Comparison of ENCODE assay signal across 26 cellular contexts in the genomic region with DNA sequence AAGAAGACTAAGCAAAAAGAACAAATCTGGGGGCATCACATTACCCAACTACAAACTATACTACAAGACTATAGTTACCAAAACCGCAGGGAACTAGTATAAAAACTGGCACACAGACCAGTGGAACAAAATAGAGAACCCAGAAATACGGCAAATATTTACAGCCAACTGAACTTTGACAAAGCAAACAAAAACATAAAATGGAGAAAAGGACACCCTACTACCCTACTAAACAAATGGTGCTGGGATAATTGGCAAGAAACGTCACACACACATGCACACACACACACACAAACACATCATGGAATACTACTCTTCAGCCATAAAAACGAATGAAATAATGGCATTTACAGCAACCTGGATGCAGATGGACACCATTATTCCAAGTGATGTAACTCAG. TPM values are rescaled to one million over a fixed set of nuclear protein-coding genes. Genes with fewer than 3 reads are reported as not detected.
DNase-seq lines count a peak whose midpoint lies in the region; ATAC-seq, FAIRE-seq and TF ChIP-seq lines count a peak whose summit lies in the region.
"Had no signal": no experiment of that assay in that cellular context is flagged by ENCODE, and none has a peak within 500 bp of the region (broad histone marks: within the 10 kb centered on the region; RNA-seq: fewer than 3 reads in every experiment).

No MANE protein-coding gene starts in this region.

- no peak overlapping the region for H3K56ac ChIP-seq in IMR-90 (ENCODE audit: extremely low read depth, insufficient read depth, low read length)

- POLR2A ChIA-PET in IMR-90 (lab: Charles Lee; ENCODE audit: unreplicated experiment), result no interaction called here
- POLR2A ChIA-PET in HepG2 (lab: Yijun Ruan, JAX), result no interaction called here

- H2BK120ac ChIP-seq in IMR-90 (ENCODE audit: low read depth, low read length), result no peak overlapping the region

- H3K4me3 ChIP-seq in IMR-90 (ENCODE audit: insufficient read depth, low read depth, low read length) (no peak overlapping the region), HepG2 (replicated peaks in 1 of 3; ENCODE audit: insufficient read depth in 1 of 3, low read depth in 2 of 3, low read length in 3 of 3) (no peak overlapping the region), right lobe of liver (no peak overlapping the region), foreskin fibroblast (ENCODE audit: low read depth in 1 of 2, low read length in 2 of 2) (no peak overlapping the region), upper lobe of right lung (no peak overlapping the region)
- H3K4me3 ChIP-seq: A549, BLaER1, GM12878 had no signal

- H4K91ac ChIP-seq in IMR-90 (ENCODE audit: insufficient read depth, low read depth, low read length), result no peak overlapping the region

- DNase-seq in H54 (ENCODE audit: insufficient read length, low spot score) (no peak), IMR-90 (no peak), HepG2 (ENCODE audit: low spot score) (no peak), right lobe of liver (no peak), foreskin fibroblast (no peak), A172 (ENCODE audit: low spot score) (no peak), upper lobe of right lung (no peak)
- DNase-seq: 8988T; BE2C; C1 segment of cervical spinal cord; CD4-positive, alpha-beta memory T cell; CD4-positive, CD25-positive, alpha-beta regulatory T cell; CD8-positive, alpha-beta memory T cell; COR-L47; DMS153; DMS53; DMS79; DND-41; EL; GDM1 had no signal

- H2AK5ac ChIP-seq in IMR-90 (ENCODE audit: low read depth, low read length), result no peak overlapping the region

- FAIRE-seq in H54 (lab: Jason Lieb, UNC) (peak; percentile 33), HepG2 (lab: Jason Lieb, UNC) (no peak)
- FAIRE-seq: A549, GM12878, GM12892, GM18507, GM19239 had no signal

- CTCF ChIA-PET in IMR-90 (lab: Yijun Ruan, JAX) (no interaction called here), HepG2 (lab: Yijun Ruan, JAX; ENCODE audit: low intra/inter-chr PET ratio, low total read pairs) (no interaction called here)

- H3K27me3 ChIP-seq in IMR-90 (ENCODE audit: control insufficient read depth, insufficient read depth, low read length) (no peaks in the 10 kb centered on the region), HepG2 (ENCODE audit: control insufficient read depth in 1 of 2, insufficient read depth in 2 of 2, low read length in 2 of 2) (no peaks in the 10 kb centered on the region), right lobe of liver (no peaks in the 10 kb centered on the region), upper lobe of right lung (no peaks in the 10 kb centered on the region)
- H3K27me3 ChIP-seq: BE2C, BLaER1 had no signal

- H3K9me3 ChIP-seq in IMR-90 (ENCODE audit: control insufficient read depth, insufficient read depth, low read length), result peaks cover 7% of the 10 kb centered on the region
- H3K9me3 ChIP-seq in HepG2 (ENCODE audit: low read length), result peaks cover 31% of the 10 kb centered on the region; the same call in 1 of the 2 replicates
- H3K9me3 ChIP-seq in right lobe of liver, result peaks cover 0 to 8% (median 0%) of the 10 kb centered on the region in 4 donors
- peaks cover 7% of the 10 kb centered on the region for H3K9me3 ChIP-seq in upper lobe of right lung
- H3K9me3 ChIP-seq: BE2C had no signal

- H3K4me2 ChIP-seq in IMR-90 (ENCODE audit: low read depth, low read length) (no peak overlapping the region), HepG2 (ENCODE audit: low read depth, low read length) (no peak overlapping the region; the same call in 1 of the 2 replicates)
- H3K4me2 ChIP-seq: A549, BLaER1 had no signal

- no peak overlapping the region for H3K14ac ChIP-seq in IMR-90 (replicated peaks; ENCODE audit: low read depth, low read length)

- H3K36me3 ChIP-seq in IMR-90 (ENCODE audit: control insufficient read depth, insufficient read depth, low read length) (no peaks in the 10 kb centered on the region), HepG2 (replicated peaks in 1 of 2; ENCODE audit: control insufficient read depth in 1 of 2, insufficient read depth in 2 of 2, low read length in 2 of 2) (no peaks in the 10 kb centered on the region), right lobe of liver (no peaks in the 10 kb centered on the region), upper lobe of right lung (no peaks in the 10 kb centered on the region)
- H3K36me3 ChIP-seq: BE2C, BLaER1 had no signal

- dilution Hi-C loops in IMR-90 (cut with HindIII; ENCODE audit: low sequenced_read_pairs, unreplicated experiment), result no loop called here

- H3K27ac ChIP-seq in IMR-90 (ENCODE audit: insufficient read depth, low read length) (no peak overlapping the region), HepG2 (ENCODE audit: extremely low read length, insufficient read depth, low read length) (no peak overlapping the region), right lobe of liver (no peak overlapping the region), upper lobe of right lung (no peak overlapping the region)
- H3K27ac ChIP-seq: A549, BLaER1 had no signal

- TF ChIP-seq RAD21 in IMR-90 (IDR thresholded peaks at IDR 0.05; ENCODE audit: low read length) (no peak), HepG2 (CRISPR knock-in tag; IDR thresholded peaks at IDR 0.05) (no peak)

- H3K4me1 ChIP-seq in IMR-90 (ENCODE audit: control insufficient read depth, insufficient read depth, low read length), result no peaks in the 10 kb centered on the region
- H3K4me1 ChIP-seq in HepG2 (ENCODE audit: insufficient read depth, low read length), result peaks cover 42% of the 10 kb centered on the region
- H3K4me1 ChIP-seq in right lobe of liver, result no peaks in the 10 kb centered on the region
- no peaks in the 10 kb centered on the region for H3K4me1 ChIP-seq in upper lobe of right lung
- H3K4me1 ChIP-seq: A549, BE2C, BLaER1 had no signal

- no peaks in the 10 kb centered on the region for H3K9me1 ChIP-seq in IMR-90 (ENCODE audit: insufficient read depth, low read length)

- no peak overlapping the region for H3K23ac ChIP-seq in IMR-90 (ENCODE audit: low read depth, low read length)

- peaks cover 11 to 18% of the 10 kb centered on the region in 2 experiments for H3K79me1 ChIP-seq in IMR-90 (ENCODE audit: low read depth in 1 of 2, low read length in 2 of 2)

- no peak overlapping the region for H4K5ac ChIP-seq in IMR-90 (ENCODE audit: low read depth, low read length)

- H3K9ac ChIP-seq in IMR-90 (ENCODE audit: low read depth, low read length) (no peak overlapping the region), HepG2 (ENCODE audit: insufficient read depth, low read depth, low read length) (no peak overlapping the region)
- H3K9ac ChIP-seq: BLaER1 had no signal

- no CpG with 5 or more reads among the region's 4 CpGs for WGBS in IMR-90 (ENCODE audit: extremely low coverage in 2 of 2, insufficient read length in 1 of 2), 2 experiments
- WGBS in HepG2 (ENCODE audit: low lambda C conversion rate), result 60% methylated on average over 4 of the region's 4 CpGs
- no CpG with 5 or more reads among the region's 4 CpGs for WGBS in right lobe of liver (ENCODE audit: insufficient coverage, low coverage, low lambda C conversion rate, missing lambda C conversion rate)

- H3K18ac ChIP-seq in IMR-90 (ENCODE audit: low read depth, low read length), result no peak overlapping the region

- H4K20me1 ChIP-seq in IMR-90 (ENCODE audit: insufficient read depth, low read length) (no peaks in the 10 kb centered on the region; the same call in 1 of the 2 replicates), HepG2 (ENCODE audit: insufficient read depth, low read length) (peaks cover 67% of the 10 kb centered on the region; the same call in 1 of the 2 replicates)
- H4K20me1 ChIP-seq: BLaER1 had no signal

- H2AFZ ChIP-seq in IMR-90 (replicated peaks; ENCODE audit: low read length, poor library complexity) (no peak overlapping the region), HepG2 (ENCODE audit: low read length) (no peak overlapping the region)

- intact Hi-C loops in IMR-90 (cut with micrococcal nuclease) (no loop called here), HepG2 (cut with micrococcal nuclease; ENCODE audit: unreplicated experiment) (no loop called here), right lobe of liver (cut with DNase I) (no loop called here), upper lobe of right lung (cut with DNase I) (no loop called here)

- no peak overlapping the region for H4K8ac ChIP-seq in IMR-90 (ENCODE audit: low read depth in 2 of 2, low read length in 2 of 2)

- TF ChIP-seq EP300 in HepG2 (IDR thresholded peaks at IDR 0.05; ENCODE audit: low read depth in 2 of 2, low read length in 2 of 2) (no peak), HepG2 (CRISPR knock-in tag; IDR thresholded peaks at IDR 0.05; ENCODE audit: borderline replicate concordance) (no peak)

- no peak for ATAC-seq in IMR-90 (ENCODE audit: low read depth)
- ATAC-seq in HepG2, result peak; percentile 32; the same call in 2 of the 3 replicates
- ATAC-seq in right lobe of liver, result peak; percentile 85 to 99 (median 89)
- no peak for ATAC-seq in upper lobe of right lung
- ATAC-seq: A549, GM12878 had no signal

- H3K79me2 ChIP-seq in HepG2 (ENCODE audit: insufficient read depth, low read length), result peaks cover 96% of the 10 kb centered on the region

- no peak overlapping the region for H3K4ac ChIP-seq in IMR-90 (ENCODE audit: low read depth, low read length)

- H2AK9ac ChIP-seq in IMR-90 (replicated peaks; ENCODE audit: low read depth, low read length, poor library complexity), result no peak overlapping the region

- in situ Hi-C loops in IMR-90 (cut with MboI; ENCODE audit: low sequenced_read_pairs) (loop anchor here (10.0 kb wide), 1 partner anchor 543 kb away; no protein-coding TSS in a partner anchor), HepG2 (cut with HindIII; ENCODE audit: extremely low pct_ligation_motif_present, low pct_unique_long_range_greater_than_20kb) (no loop called here)

- peak overlapping the region; percentile 18 for H2BK5ac ChIP-seq in IMR-90 (ENCODE audit: low read depth, low read length, poor library complexity, severe bottlenecking)

- TF ChIP-seq CTCF in IMR-90 (conservative IDR thresholded peaks at IDR 0.05; ENCODE audit: low read depth, low read length) (no peak), HepG2 (CRISPR knock-in tag; IDR thresholded peaks at IDR 0.05) (no peak), right lobe of liver (IDR thresholded peaks at IDR 0.05) (no peak), foreskin fibroblast (IDR thresholded peaks at IDR 0.05; ENCODE audit: low read depth, low read length) (no peak), upper lobe of right lung (IDR thresholded peaks at IDR 0.05) (no peak)

- no peak overlapping the region for H2BK15ac ChIP-seq in IMR-90 (ENCODE audit: low read depth, low read length)

- TF ChIP-seq POLR2A in H54 (IDR thresholded peaks at IDR 0.05; ENCODE audit: low read depth, low read length), result no peak
- no peak for TF ChIP-seq POLR2A in IMR-90 (IDR thresholded peaks at IDR 0.05; ENCODE audit: low read depth, low read length)
- TF ChIP-seq POLR2A in HepG2 (IDR thresholded peaks at IDR 0.05; ENCODE audit: insufficient read depth in 1 of 2, low read depth in 2 of 2, low read length in 2 of 2), result no peak
- no peak for TF ChIP-seq POLR2A in right lobe of liver (IDR thresholded peaks at IDR 0.05)

- no TSS peak for BruUV-seq in IMR-90 (replicated peaks; lab: Mats Ljungman, UMichigan)
- no TSS peak for BruUV-seq in HepG2 (replicated peaks; lab: Mats Ljungman, UMichigan)

- no peak overlapping the region for H2BK20ac ChIP-seq in IMR-90 (ENCODE audit: low read depth, low read length)

RNA-seq across cellular contexts. Expression of a gene that starts 53.3 kb away (rescaled TPM):
- total RNA-seq in IMR-90 (2012; rRNA removed), result 11.1 and 12.7 TPM in 2 replicates
- polyA plus RNA-seq in IMR-90 (2012; rRNA removed), result 8.4 and 11.9 TPM in 2 replicates
- polyA plus RNA-seq in IMR-90 (2012; cell fraction: cytosol; rRNA removed), result 4.1 and 7.3 TPM in 2 replicates
- polyA plus RNA-seq in IMR-90 (2012; cell fraction: nucleus; rRNA removed; ENCODE audit: low replicate concordance), result 3.4 and 12.1 TPM in 2 replicates
- 74.4 and 105 TPM in 2 replicates for total RNA-seq in HepG2 (2016; rRNA removed; fragmentation: Illumina TruSeq; extraction: Trizol)
- 58.3 and 66.2 TPM in 2 replicates for total RNA-seq in HepG2 (2016; cell fraction: cytosol; rRNA removed; fragmentation: Illumina TruSeq; extraction: Trizol; ENCODE audit: low read depth)
- 71.8 and 93.5 TPM in 2 replicates for total RNA-seq in HepG2 (2016; cell fraction: insoluble cytoplasmic fraction; rRNA removed; fragmentation: Illumina TruSeq; extraction: Trizol)
- 84.1 and 90.5 TPM in 2 replicates for total RNA-seq in HepG2 (2016; cell fraction: membrane; rRNA removed; fragmentation: Illumina TruSeq; extraction: Trizol)
- 67.8 and 69.5 TPM in 2 replicates for total RNA-seq in HepG2 (2016; cell fraction: nucleus; rRNA removed; fragmentation: Illumina TruSeq; extraction: Trizol)
- polyA plus RNA-seq in HepG2 (2011; rRNA removed), result 69.3 and 101 TPM in 2 replicates
- 44.4 and 49.6 TPM in 2 replicates for polyA plus RNA-seq in HepG2 (2011; cell fraction: cytosol; rRNA removed)
- 48.2 and 49.5 TPM in 2 replicates for polyA plus RNA-seq in HepG2 (2011; cell fraction: nucleus; rRNA removed)
- polyA plus RNA-seq in HepG2 (2012), result 109 and 119 TPM in 2 replicates
- polyA plus RNA-seq in HepG2 (2016; cell fraction: cytosol; fragmentation: Illumina TruSeq; extraction: Trizol; ENCODE audit: low read depth), result 25.4 and 25.6 TPM in 2 replicates
- polyA plus RNA-seq in HepG2 (2016; cell fraction: insoluble cytoplasmic fraction; fragmentation: Illumina TruSeq; extraction: Trizol; ENCODE audit: low read depth), result 82.9 and 87.2 TPM in 2 replicates
- polyA plus RNA-seq in HepG2 (2016; cell fraction: membrane; fragmentation: Illumina TruSeq; extraction: Trizol; ENCODE audit: low read depth), result 48.8 and 51.0 TPM in 2 replicates
- 66.2 and 71.0 TPM in 2 replicates for polyA plus RNA-seq in HepG2 (2016; cell fraction: nucleus; fragmentation: Illumina TruSeq; extraction: Trizol; ENCODE audit: insufficient read depth, low read depth)
- polyA minus RNA-seq in HepG2 (2011; rRNA and poly(A)+ RNA removed; ENCODE audit: low replicate concordance), result 13.2 and 38.6 TPM in 2 replicates
- 71.8 and 102 TPM in 2 replicates for polyA minus RNA-seq in HepG2 (2011; cell fraction: cytosol; rRNA and poly(A)+ RNA removed)
- polyA minus RNA-seq in HepG2 (2011; cell fraction: nucleus; rRNA and poly(A)+ RNA removed), result 247 and 269 TPM in 2 replicates
- total RNA-seq in right lobe of liver, result 10 to 100 TPM in 3 of 6 experiments, 1 to 10 TPM in 3; 5.8 to 27.9 (median 12.8) TPM
- total RNA-seq in A172 (2014; rRNA removed; shearing (Covaris generic)), result 8.0 and 23.9 TPM in 2 replicates
- total RNA-seq in upper lobe of right lung, result 107 TPM

Comparison
In these comparisons a context has a peak if more than half of its experiments do, and no peak if none do; other contexts are left out.
1. ATAC-seq: peak in HepG2 (single experiment) and right lobe of liver (4 of 4); none in IMR-90 (single experiment) and upper lobe of right lung (single experiment).